In genomic region chr13:50038266-50038665, GRCh38 we compare ENCODE assay signal across 17 cellular contexts.
DNase-seq lines count a peak whose midpoint lies in the region; ATAC-seq and TF ChIP-seq lines count a peak whose summit lies in the region.
"Had no signal": no experiment of that assay in that cellular context is flagged by ENCODE, and none has a peak within 500 bp of the region (broad histone marks: within the 10 kb centered on the region; RNA-seq: fewer than 3 reads in every experiment).

No MANE protein-coding gene starts in this region.

- CTCF ChIA-PET in activated naive CD4-positive, alpha-beta T cell treated with anti-CD3 and anti-CD28 coated beads, Interleukin-2, amount 10 ng/mL, durations not matched to agents 7 days and 5 days (lab: Charles Lee), result interaction anchor here (0.7 kb wide), 1 partner anchor 30 kb away, joined by 3 read pairs; no protein-coding TSS in a partner anchor

- H3K4me1 ChIP-seq in OCI-LY1 (ENCODE audit: insufficient read depth, low read length, severe bottlenecking), result no peaks in the 10 kb centered on the region
- H3K4me1 ChIP-seq: BLaER1 treated with 17β-estradiol and CSF1 and Interleukin-3, amounts not matched to agents 10 nM and 100 nM had no signal

- H3K36me3 Mint-ChIP-seq in activated naive CD4-positive, alpha-beta T cell treated with anti-CD3 and anti-CD28 coated beads, Interleukin-2, amount 10 ng/mL, durations not matched to agents 7 days and 5 days, result peaks cover 32% of the 10 kb centered on the region
- peaks cover 21% of the 10 kb centered on the region for H3K36me3 Mint-ChIP-seq in nephron progenitor cell (ENCODE audit: low read depth)
- H3K36me3 Mint-ChIP-seq: CD4-positive, CD25-positive, alpha-beta regulatory T cell had no signal

- no peak overlapping the region for H2AFZ ChIP-seq in OCI-LY1 (ENCODE audit: low read length)

- peak overlapping the region; percentile 13 for H3K27ac ChIP-seq in OCI-LY1 (ENCODE audit: low read depth, low read length, poor library complexity, severe bottlenecking)
- H3K27ac ChIP-seq: BLaER1 treated with 17β-estradiol and CSF1 and Interleukin-3, amounts not matched to agents 10 nM and 100 nM had no signal

- TF ChIP-seq CTCF in OCI-LY1 (IDR thresholded peaks at IDR 0.05; ENCODE audit: low read length) (no peak), nephron progenitor cell (IDR thresholded peaks at IDR 0.05) (no peak)

- H3K36me3 ChIP-seq in OCI-LY1 (ENCODE audit: insufficient read depth, low read length), result peaks cover 43% of the 10 kb centered on the region

- H3K9me2 ChIP-seq in OCI-LY1 (ENCODE audit: low read depth, low read length), result no peaks in the 10 kb centered on the region

- no peaks in the 10 kb centered on the region; the same call in 1 of the 2 replicates for H3F3A ChIP-seq in OCI-LY1 (ENCODE audit: insufficient read depth, low read length)

- H3K9me3 Mint-ChIP-seq in activated naive CD4-positive, alpha-beta T cell treated with anti-CD3 and anti-CD28 coated beads, Interleukin-2, amount 10 ng/mL, durations not matched to agents 7 days and 5 days, result no peaks in the 10 kb centered on the region
- H3K9me3 Mint-ChIP-seq in nephron progenitor cell, result no peaks in the 10 kb centered on the region
- H3K9me3 Mint-ChIP-seq: CD4-positive, CD25-positive, alpha-beta regulatory T cell; CD8-positive, alpha-beta memory T cell; H9 had no signal

- H3K79me2 ChIP-seq in OCI-LY1 (ENCODE audit: insufficient read depth, low read length), result no peaks in the 10 kb centered on the region

- H3K27me3 ChIP-seq in OCI-LY1 (ENCODE audit: insufficient read depth, low read length), result no peaks in the 10 kb centered on the region
- H3K27me3 ChIP-seq: BLaER1 treated with 17β-estradiol and CSF1 and Interleukin-3, amounts not matched to agents 10 nM and 100 nM had no signal

- H3K4me3 ChIP-seq in OCI-LY1 (ENCODE audit: low read depth, low read length, poor library complexity, severe bottlenecking), result no peak overlapping the region
- H3K4me3 ChIP-seq: BLaER1 treated with 17β-estradiol and CSF1 and Interleukin-3, amounts not matched to agents 10 nM and 100 nM; K562 had no signal

- H3K9me3 ChIP-seq in OCI-LY1 (ENCODE audit: low read length), result no peaks in the 10 kb centered on the region
- H3K9me3 ChIP-seq: BLaER1 treated with 17β-estradiol and CSF1 and Interleukin-3, amounts not matched to agents 10 nM and 100 nM had no signal

- no peak overlapping the region for H3K9ac ChIP-seq in OCI-LY1 (ENCODE audit: low read length)
- H3K9ac ChIP-seq: BLaER1 treated with 17β-estradiol and CSF1 and Interleukin-3, amounts not matched to agents 10 nM and 100 nM had no signal

- peak overlapping the region; percentile 14 for H3K27ac Mint-ChIP-seq in activated naive CD4-positive, alpha-beta T cell treated with anti-CD3 and anti-CD28 coated beads, Interleukin-2, amount 10 ng/mL, durations not matched to agents 7 days and 5 days
- H3K27ac Mint-ChIP-seq in nephron progenitor cell, result peak overlapping the region; percentile 54
- H3K27ac Mint-ChIP-seq: B cell had no signal

- no peaks in the 10 kb centered on the region for H3K27me3 Mint-ChIP-seq in activated naive CD4-positive, alpha-beta T cell treated with anti-CD3 and anti-CD28 coated beads, Interleukin-2, amount 10 ng/mL, durations not matched to agents 7 days and 5 days
- no peaks in the 10 kb centered on the region for H3K27me3 Mint-ChIP-seq in nephron progenitor cell (ENCODE audit: low read depth, poor library complexity)
- H3K27me3 Mint-ChIP-seq: B cell; CD4-positive, CD25-positive, alpha-beta regulatory T cell; CD8-positive, alpha-beta memory T cell had no signal

- DNase-seq in activated naive CD4-positive, alpha-beta T cell treated with anti-CD3 and anti-CD28 coated beads, Interleukin-2, amount 10 ng/mL, durations not matched to agents 7 days and 5 days, result no peak
- no peak for DNase-seq in activated naive CD4-positive, alpha-beta T cell (lab: John Stamatoyannopoulos, UW)
- no peak for DNase-seq in nephron progenitor cell
- DNase-seq in activated CD4-positive, alpha-beta T cell treated with anti-CD3 and anti-CD28 coated beads for 48 hours, result no peak
- DNase-seq in DMS79 treated with DMSO at 0.1 percent for 48 hours (lab: John Stamatoyannopoulos, UW), result no peak
- DNase-seq: CD4-positive, CD25-positive, alpha-beta regulatory T cell; CD8-positive, alpha-beta memory T cell; COR-L47; DMS 273 treated with DMSO at 0.1 percent for 48 hours; DMS53; H9; IMR-90 had no signal

- no peak overlapping the region for H3K4me2 ChIP-seq in OCI-LY1 (ENCODE audit: low read length)
- H3K4me2 ChIP-seq: BLaER1 treated with 17β-estradiol and CSF1 and Interleukin-3, amounts not matched to agents 10 nM and 100 nM had no signal

- ATAC-seq in HG03342 (IDR thresholded peaks at IDR 0.05; ENCODE audit: unreplicated experiment), result no peak

- H4K20me1 ChIP-seq in OCI-LY1 (ENCODE audit: insufficient read depth, low read length), result no peaks in the 10 kb centered on the region

- H3K4me3 Mint-ChIP-seq in activated naive CD4-positive, alpha-beta T cell treated with anti-CD3 and anti-CD28 coated beads, Interleukin-2, amount 10 ng/mL, durations not matched to agents 7 days and 5 days, result no peak overlapping the region
- H3K4me3 Mint-ChIP-seq in nephron progenitor cell, result no peak overlapping the region
- H3K4me3 Mint-ChIP-seq: B cell; CD4-positive, CD25-positive, alpha-beta regulatory T cell; CD8-positive, alpha-beta memory T cell; H9 had no signal

- H3K4me1 Mint-ChIP-seq in activated naive CD4-positive, alpha-beta T cell treated with anti-CD3 and anti-CD28 coated beads, Interleukin-2, amount 10 ng/mL, durations not matched to agents 7 days and 5 days, result no peaks in the 10 kb centered on the region
- H3K4me1 Mint-ChIP-seq in nephron progenitor cell, result no peaks in the 10 kb centered on the region
- H3K4me1 Mint-ChIP-seq: CD8-positive, alpha-beta memory T cell had no signal
